In genomic region chr4:1755297-1755696, GRCh38 we compare ENCODE assay signal across 28 cellular contexts. TPM values are rescaled to one million over a fixed set of nuclear protein-coding genes. Genes with fewer than 3 reads are reported as not detected.
"Had no signal": no experiment of that assay in that cellular context is flagged by ENCODE, and none has a peak within 500 bp of the region (broad histone marks: within the 10 kb centered on the region; RNA-seq: fewer than 3 reads in every experiment).

No MANE protein-coding gene starts in this region.

- H3K9me3 ChIP-seq: colonic mucosa, esophagus muscularis mucosa, lower lobe of right lung, ovary, psoas muscle, thoracic aorta, tibial nerve, upper lobe of right lung, uterus had no signal

- DNase-seq: colonic mucosa; effector CD8-positive, alpha-beta T cell; endodermal cell; head of caudate nucleus; left ventricle myocardium superior; lower lobe of right lung; naive thymus-derived CD8-positive, alpha-beta T cell; nephron progenitor cell; occipital lobe; ovary; posterior cingulate gyrus; psoas muscle; right cardiac atrium; stimulated activated CD4-positive, alpha-beta T cell treated with anti-CD3 and anti-CD28 coated beads, Interleukin-15, amount 100 ng/mL, for 24 hours; stimulated activated CD4-positive, alpha-beta T cell treated with anti-CD3 and anti-CD28 coated beads, Interleukin-2, amount 100 ng/mL, for 48 hours; stimulated activated naive B cell treated with anti-CD40 and anti-IgM and Interleukin-4, amounts not matched to agents 10 μg/mL and 1 μg/mL and 100 μg/mL, for 72 hours; upper lobe of right lung; uterus had no signal

- ATAC-seq: left ventricle myocardium superior; lower lobe of right lung; naive thymus-derived CD8-positive, alpha-beta T cell; psoas muscle; stimulated activated naive B cell treated with anti-CD40 and anti-IgM and Interleukin-4, amounts not matched to agents 10 μg/mL and 1 μg/mL and 100 μg/mL, for 72 hours; upper lobe of right lung had no signal

- H3K36me3 Mint-ChIP-seq: naive thymus-derived CD8-positive, alpha-beta T cell; stimulated activated naive B cell treated with anti-CD40 and anti-IgM and Interleukin-4, amounts not matched to agents 10 μg/mL and 1 μg/mL and 100 μg/mL, for 72 hours had no signal

- H3K36me3 ChIP-seq: colonic mucosa, esophagus muscularis mucosa, lower lobe of right lung, ovary, thoracic aorta, tibial nerve, upper lobe of right lung, uterus had no signal

- H3K9me3 Mint-ChIP-seq: dendritic cell treated with granulocyte-macrophage colony-stimulating factor and Interleukin-4, amounts not matched to agents 40 ng/mL and 50 ng/mL, for 4 days; endodermal cell; naive thymus-derived CD8-positive, alpha-beta T cell; nephron progenitor cell; stimulated activated naive B cell treated with anti-CD40 and anti-IgM and Interleukin-4, amounts not matched to agents 10 μg/mL and 1 μg/mL and 100 μg/mL, for 72 hours; stimulated activated naive CD8-positive, alpha-beta T cell treated with anti-CD3 and anti-CD28 coated beads, Interleukin-15, Interleukin-2, amounts not matched to agents 100 ng/mL and 50 ng/mL, for 24 hours had no signal

- H3K4me1 ChIP-seq: psoas muscle had no signal

- H3K4me3 Mint-ChIP-seq: dendritic cell treated with granulocyte-macrophage colony-stimulating factor and Interleukin-4, amounts not matched to agents 40 ng/mL and 50 ng/mL, for 4 days; endodermal cell; naive thymus-derived CD8-positive, alpha-beta T cell; nephron progenitor cell; stimulated activated naive B cell treated with anti-CD40 and anti-IgM and Interleukin-4, amounts not matched to agents 10 μg/mL and 1 μg/mL and 100 μg/mL, for 72 hours; stimulated activated naive CD8-positive, alpha-beta T cell treated with anti-CD3 and anti-CD28 coated beads, Interleukin-15, Interleukin-2, amounts not matched to agents 100 ng/mL and 50 ng/mL, for 24 hours had no signal

- H3K4me3 ChIP-seq: colonic mucosa, esophagus muscularis mucosa, lower lobe of right lung, ovary, psoas muscle, skin epidermis, thoracic aorta, tibial nerve, upper lobe of right lung, uterus had no signal

- FAIRE-seq: frontal cortex, keratinocyte had no signal

- H3K27ac Mint-ChIP-seq: dendritic cell treated with granulocyte-macrophage colony-stimulating factor and Interleukin-4, amounts not matched to agents 40 ng/mL and 50 ng/mL, for 4 days; endodermal cell; nephron progenitor cell; stimulated activated naive B cell treated with anti-CD40 and anti-IgM and Interleukin-4, amounts not matched to agents 10 μg/mL and 1 μg/mL and 100 μg/mL, for 72 hours; stimulated activated naive CD8-positive, alpha-beta T cell treated with anti-CD3 and anti-CD28 coated beads, Interleukin-15, Interleukin-2, amounts not matched to agents 100 ng/mL and 50 ng/mL, for 24 hours had no signal

- H3K27me3 ChIP-seq: colonic mucosa, ovary, tibial nerve, upper lobe of right lung, uterus had no signal

- H3K27me3 Mint-ChIP-seq: naive thymus-derived CD8-positive, alpha-beta T cell; stimulated activated naive B cell treated with anti-CD40 and anti-IgM and Interleukin-4, amounts not matched to agents 10 μg/mL and 1 μg/mL and 100 μg/mL, for 72 hours; stimulated activated naive CD8-positive, alpha-beta T cell treated with anti-CD3 and anti-CD28 coated beads, Interleukin-15, Interleukin-2, amounts not matched to agents 100 ng/mL and 50 ng/mL, for 24 hours had no signal

- H3K27ac ChIP-seq: colonic mucosa, epithelial cell of prostate, esophagus muscularis mucosa, lower lobe of right lung, ovary, psoas muscle, thoracic aorta, tibial nerve, upper lobe of right lung, uterus had no signal

RNA-seq across cellular contexts. Expression of gene FGFR3, which starts 37.8 kb away (rescaled TPM):
- total RNA-seq: myocyte; naive thymus-derived CD8-positive, alpha-beta T cell had no signal
